Comparison of ENCODE assay signal across 8 cellular contexts in genomic region chr9:3732077-3733038, GRCh38.
DNase-seq lines count a peak whose midpoint lies in the region; ATAC-seq and TF ChIP-seq lines count a peak whose summit lies in the region.

No MANE protein-coding gene starts in this region.

- no peak overlapping the region for H3K4me3 Mint-ChIP-seq in nephron progenitor cell

- TF ChIP-seq CTCF in nephron progenitor cell (IDR thresholded peaks at IDR 0.05), result peak; percentile 69

- peaks cover 4% of the 10 kb centered on the region for H3K9me3 Mint-ChIP-seq in nephron progenitor cell

- no peaks in the 10 kb centered on the region for H3K36me3 Mint-ChIP-seq in nephron progenitor cell (ENCODE audit: low read depth)

- ATAC-seq in GM21367 (IDR thresholded peaks at IDR 0.05; ENCODE audit: unreplicated experiment) (peak; percentile 88), HG03565 (IDR thresholded peaks at IDR 0.05; ENCODE audit: unreplicated experiment) (peak; percentile 94)

- peaks cover 26% of the 10 kb centered on the region for H3K4me1 Mint-ChIP-seq in nephron progenitor cell

- DNase-seq in Daoy (ENCODE audit: low read depth), result peak; percentile 84
- DNase-seq in NCI-H510A treated with DMSO at 0.1 percent for 48 hours (lab: John Stamatoyannopoulos, UW), result peak; percentile 57
- DNase-seq in activated T-cell treated with anti-CD3 and anti-CD28 coated beads for 1 hour (ENCODE audit: low read depth), result peak; percentile 1
- DNase-seq in fibroblast of peridontal ligament (ENCODE audit: extremely low read depth), result peak; percentile 94
- peak; percentile 43 for DNase-seq in nephron progenitor cell
- DNase-seq in effector CD8-positive, alpha-beta T cell (lab: John Stamatoyannopoulos, UW), result no peak

- peaks cover 3% of the 10 kb centered on the region for H3K27me3 Mint-ChIP-seq in nephron progenitor cell (ENCODE audit: low read depth, poor library complexity)

- no peak overlapping the region for H3K27ac Mint-ChIP-seq in nephron progenitor cell
